28 cellular contexts compared by ENCODE assay signal in genomic region chr17:47961406-47961805, GRCh38. TPM values are rescaled to one million over a fixed set of nuclear protein-coding genes. Genes with fewer than 3 reads are reported as not detected.
"Had no signal": no experiment of that assay in that cellular context is flagged by ENCODE, and none has a peak within 500 bp of the region (broad histone marks: within the 10 kb centered on the region; RNA-seq: fewer than 3 reads in every experiment).

No MANE protein-coding gene starts in this region.

- FAIRE-seq: TTC549 had no signal

- H3K4me3 Mint-ChIP-seq: activated CD4-positive, alpha-beta memory T cell treated with anti-CD3 and anti-CD28 coated beads, Interleukin-2, amount 10 ng/mL, durations not matched to agents 7 days and 5 days; activated naive CD4-positive, alpha-beta T cell treated with anti-CD3 and anti-CD28 coated beads, Interleukin-2, amount 10 ng/mL, durations not matched to agents 7 days and 5 days; activated naive CD8-positive, alpha-beta T cell treated with anti-CD3 and anti-CD28 coated beads for 36 hours; activated T-helper 17 cell treated with anti-CD3 and anti-CD28 coated beads, Interleukin-2, amount 50 U/mL, for 72 hours; T-cell had no signal

- H3K36me3 Mint-ChIP-seq: activated naive CD4-positive, alpha-beta T cell treated with anti-CD3 and anti-CD28 coated beads, Interleukin-2, amount 10 ng/mL, durations not matched to agents 7 days and 5 days; T-cell had no signal

- H3K9me3 Mint-ChIP-seq: activated CD4-positive, alpha-beta memory T cell treated with anti-CD3 and anti-CD28 coated beads, Interleukin-2, amount 10 ng/mL, durations not matched to agents 7 days and 5 days; activated naive CD4-positive, alpha-beta T cell treated with anti-CD3 and anti-CD28 coated beads, Interleukin-2, amount 10 ng/mL, durations not matched to agents 7 days and 5 days; activated naive CD8-positive, alpha-beta T cell treated with anti-CD3 and anti-CD28 coated beads for 36 hours; activated T-helper 17 cell treated with anti-CD3 and anti-CD28 coated beads, Interleukin-2, amount 50 U/mL, for 72 hours; T-cell had no signal

- H3K27me3 Mint-ChIP-seq: activated naive CD8-positive, alpha-beta T cell treated with anti-CD3 and anti-CD28 coated beads for 36 hours; activated T-helper 17 cell treated with anti-CD3 and anti-CD28 coated beads, Interleukin-2, amount 50 U/mL, for 72 hours; T-cell had no signal

- H3K27ac Mint-ChIP-seq: activated CD4-positive, alpha-beta memory T cell treated with anti-CD3 and anti-CD28 coated beads, Interleukin-2, amount 10 ng/mL, durations not matched to agents 7 days and 5 days; activated naive CD4-positive, alpha-beta T cell treated with anti-CD3 and anti-CD28 coated beads, Interleukin-2, amount 10 ng/mL, durations not matched to agents 7 days and 5 days; activated naive CD8-positive, alpha-beta T cell treated with anti-CD3 and anti-CD28 coated beads for 36 hours; activated T-helper 17 cell treated with anti-CD3 and anti-CD28 coated beads, Interleukin-2, amount 50 U/mL, for 72 hours; T-cell had no signal

- ATAC-seq: activated T-helper 17 cell treated with anti-CD3 and anti-CD28 coated beads, Interleukin-2, amount 50 U/mL, for 72 hours; Right ventricle myocardium inferior; T-cell had no signal

- H3K4me1 Mint-ChIP-seq: activated CD4-positive, alpha-beta memory T cell treated with anti-CD3 and anti-CD28 coated beads, Interleukin-2, amount 10 ng/mL, durations not matched to agents 7 days and 5 days; activated naive CD4-positive, alpha-beta T cell treated with anti-CD3 and anti-CD28 coated beads, Interleukin-2, amount 10 ng/mL, durations not matched to agents 7 days and 5 days; activated naive CD8-positive, alpha-beta T cell treated with anti-CD3 and anti-CD28 coated beads for 36 hours; activated T-helper 17 cell treated with anti-CD3 and anti-CD28 coated beads, Interleukin-2, amount 50 U/mL, for 72 hours; T-cell had no signal

- DNase-seq: activated CD4-positive, alpha-beta memory T cell treated with anti-CD3 and anti-CD28 coated beads, Interleukin-2, amount 10 ng/mL, durations not matched to agents 7 days and 5 days; activated CD4-positive, alpha-beta T cell treated with anti-CD3 and anti-CD28 coated beads, Interleukin-2, amount 50 U/mL, for 1 hour; activated CD4-positive, CD25-positive, alpha-beta regulatory T cell; activated gamma-delta T cell treated with Interleukin-2 at 50 U/mL for 16 hours; activated naive CD4-positive, alpha-beta T cell treated with anti-CD3 and anti-CD28 coated beads, Interleukin-2, amount 10 ng/mL, durations not matched to agents 7 days and 5 days; activated naive CD8-positive, alpha-beta T cell treated with anti-CD3 and anti-CD28 coated beads for 36 hours; activated T-cell treated with anti-CD3 and anti-CD28 coated beads for 4 hours; activated T-cell treated with anti-CD3 and anti-CD28 coated beads, Interleukin-2, amount 50 U/mL, for 48 hours; caudate nucleus; Kasumi-1; NCI-H1048; NCI-H2029; NCI-H2107; NCI-H2171 treated with DMSO at 0.1 percent for 48 hours; NCI-H226; NCI-H526; NCI-H774; T-cell; T-helper 2 cell; T1000 had no signal

- H3K4me3 ChIP-seq: SK-N-MC had no signal

- H3K27ac ChIP-seq: SK-N-MC had no signal

RNA-seq across cellular contexts. Expression of gene PRR15L, which starts 3.7 kb away (rescaled TPM):
- total RNA-seq: activated CD4-positive, alpha-beta memory T cell treated with anti-CD3 and anti-CD28 coated beads, Interleukin-2, amount 10 ng/mL, durations not matched to agents 7 days and 5 days; activated CD8-positive, alpha-beta memory T cell treated with anti-CD3 and anti-CD28 coated beads for 36 hours; activated naive CD8-positive, alpha-beta T cell treated with anti-CD3 and anti-CD28 coated beads for 36 hours; activated T-helper 17 cell treated with anti-CD3 and anti-CD28 coated beads, Interleukin-2, amount 50 U/mL, for 72 hours; NCI-H460; OCI-LY7; Right ventricle myocardium inferior; RPMI7951 had no signal
